In genomic region chr2:17857016-17857415, GRCh38 we compare ENCODE assay signal across 17 cellular contexts. TPM values are rescaled to one million over a fixed set of nuclear protein-coding genes. Genes with fewer than 3 reads are reported as not detected.
A peak's percentile ranks its signal among the peaks of the same experiment; 100 is the strongest.
DNase-seq lines count a peak whose midpoint lies in the region; ATAC-seq, FAIRE-seq and TF ChIP-seq lines count a peak whose summit lies in the region.
"Had no signal": no experiment of that assay in that cellular context is flagged by ENCODE, and none has a peak within 500 bp of the region (broad histone marks: within the 10 kb centered on the region; RNA-seq: fewer than 3 reads in every experiment).

No MANE protein-coding gene starts in this region.

- POLR2A ChIA-PET in A549 (lab: Yijun Ruan, JAX), result no interaction called here

- DNase-seq in A549 (ENCODE audit: low read depth in 1 of 2, low spot score in 1 of 2) (peak in 1 of 2 experiments; percentile 14), GM23338 (ENCODE audit: low spot score) (no peak), RCC 7860 (ENCODE audit: low spot score) (peak; percentile 72), fibroblast of mammary gland (ENCODE audit: low read depth) (peak; percentile 34), glutamatergic neuron (no peak), thyroid gland (no peak), dedifferentiated amniotic fluid mesenchymal stem cell (ENCODE audit: extremely low spot score) (no peak)
- no peak for DNase-seq in activated naive CD8-positive, alpha-beta T cell treated with anti-CD3 and anti-CD28 coated beads for 36 hours
- DNase-seq: amniotic stem cell, DMS153, midbrain, NCI-H1105, occipital lobe, spleen had no signal

- peaks cover 3% of the 10 kb centered on the region for H3K27me3 Mint-ChIP-seq in GM23338 (ENCODE audit: insufficient read depth, low read depth, poor library complexity)
- H3K27me3 Mint-ChIP-seq in glutamatergic neuron (ENCODE audit: unreplicated experiment), result peaks cover 13% of the 10 kb centered on the region
- H3K27me3 Mint-ChIP-seq in activated naive CD8-positive, alpha-beta T cell treated with anti-CD3 and anti-CD28 coated beads for 36 hours, result peaks cover 35% of the 10 kb centered on the region

- 7% methylated on average over 3 of the region's 3 CpGs for WGBS in A549 (ENCODE audit: missing lambda C conversion rate)
- WGBS in thyroid gland, 2 donors, result 60 to 69% methylated on average over 3 of the region's 3 CpGs

- H3K36me3 Mint-ChIP-seq in GM23338 (ENCODE audit: low read depth) (no peaks in the 10 kb centered on the region), glutamatergic neuron (ENCODE audit: unreplicated experiment) (no peaks in the 10 kb centered on the region)
- no peaks in the 10 kb centered on the region for H3K36me3 Mint-ChIP-seq in activated naive CD8-positive, alpha-beta T cell treated with anti-CD3 and anti-CD28 coated beads for 36 hours

- H3K36me3 ChIP-seq in GM23338 (ENCODE audit: insufficient read depth), result no peaks in the 10 kb centered on the region
- H3K36me3 ChIP-seq in thyroid gland, result no peaks in the 10 kb centered on the region
- H3K36me3 ChIP-seq: spleen had no signal

- H3K4me3 Mint-ChIP-seq in GM23338, result no peak overlapping the region
- no peak overlapping the region for H3K4me3 Mint-ChIP-seq in glutamatergic neuron (ENCODE audit: unreplicated experiment)
- H3K4me3 Mint-ChIP-seq in activated naive CD8-positive, alpha-beta T cell treated with anti-CD3 and anti-CD28 coated beads for 36 hours, result no peak overlapping the region

- H3K4me1 Mint-ChIP-seq in GM23338 (no peaks in the 10 kb centered on the region; the same call in 2 of the 3 replicates), glutamatergic neuron (ENCODE audit: low read depth, unreplicated experiment) (peaks cover 4% of the 10 kb centered on the region)
- no peaks in the 10 kb centered on the region for H3K4me1 Mint-ChIP-seq in activated naive CD8-positive, alpha-beta T cell treated with anti-CD3 and anti-CD28 coated beads for 36 hours

- ATAC-seq in A549 (peak; percentile 52 to 54; a peak in 5 of 6 replicates), GM23338 (no peak)
- ATAC-seq: Panc1 had no signal

- TF ChIP-seq CTCF in A549 (IDR thresholded peaks at IDR 0.05) (no peak), GM23338 (conservative IDR thresholded peaks at IDR 0.05; ENCODE audit: low read depth in 2 of 2) (no peak), fibroblast of mammary gland (conservative IDR thresholded peaks at IDR 0.05; ENCODE audit: control insufficient read depth, insufficient read depth, low read depth, low read length) (no peak), glutamatergic neuron (IDR thresholded peaks at IDR 0.05; ENCODE audit: partially characterized antibody, unreplicated experiment) (no peak), thyroid gland (IDR thresholded peaks at IDR 0.05) (no peak)

- intact Hi-C loops in thyroid gland (cut with DNase I), result loop anchor here (10.0 kb wide), 2 partner anchors 298 to 528 kb away; no protein-coding TSS in a partner anchor

- TF ChIP-seq EP300 in A549 (IDR thresholded peaks at IDR 0.05), result no peak

- H3K27ac Mint-ChIP-seq in GM23338 (no peak overlapping the region), glutamatergic neuron (ENCODE audit: unreplicated experiment) (no peak overlapping the region)
- no peak overlapping the region for H3K27ac Mint-ChIP-seq in activated naive CD8-positive, alpha-beta T cell treated with anti-CD3 and anti-CD28 coated beads for 36 hours

- H3K9me2 ChIP-seq in GM23338 (ENCODE audit: insufficient read depth), result no peaks in the 10 kb centered on the region

- H3K27me3 ChIP-seq in GM23338 (ENCODE audit: insufficient read depth) (no peaks in the 10 kb centered on the region), thyroid gland (no peaks in the 10 kb centered on the region)

- H3K4me3 ChIP-seq in A549, result no peak overlapping the region
- H3K4me3 ChIP-seq in GM23338, result no peak overlapping the region
- H3K4me3 ChIP-seq in fibroblast of mammary gland (ENCODE audit: control insufficient read depth, low read depth, low read length), result no peak overlapping the region
- no peak overlapping the region for H3K4me3 ChIP-seq in thyroid gland (replicated peaks in 1 of 3)
- H3K4me3 ChIP-seq: spleen had no signal

- H2AFZ ChIP-seq in GM23338, result peak overlapping the region; percentile 10; the same call in 1 of the 2 replicates

- H3K4me2 ChIP-seq in A549 (peak overlapping the region; percentile 28), GM23338 (no peak overlapping the region)

- no peaks in the 10 kb centered on the region for H3K79me2 ChIP-seq in GM23338 (replicated peaks; ENCODE audit: insufficient read depth)

- H3K4me1 ChIP-seq in A549 (no peaks in the 10 kb centered on the region), GM23338 (ENCODE audit: insufficient read depth) (no peaks in the 10 kb centered on the region), thyroid gland (no peaks in the 10 kb centered on the region)
- H3K4me1 ChIP-seq: spleen had no signal

- H3F3A ChIP-seq in GM23338 (replicated peaks; ENCODE audit: low read depth), result no peaks in the 10 kb centered on the region

- no peaks in the 10 kb centered on the region for H3K9me3 ChIP-seq in A549
- H3K9me3 ChIP-seq in thyroid gland, result no peaks in the 10 kb centered on the region
- H3K9me3 ChIP-seq: spleen had no signal

- H3K9me3 Mint-ChIP-seq in GM23338 (no peaks in the 10 kb centered on the region), glutamatergic neuron (ENCODE audit: unreplicated experiment) (peaks cover 3% of the 10 kb centered on the region)
- no peaks in the 10 kb centered on the region for H3K9me3 Mint-ChIP-seq in activated naive CD8-positive, alpha-beta T cell treated with anti-CD3 and anti-CD28 coated beads for 36 hours

- H4K20me1 ChIP-seq in GM23338 (replicated peaks; ENCODE audit: insufficient read depth), result no peaks in the 10 kb centered on the region

- CTCF ChIA-PET in A549 (lab: Yijun Ruan, JAX), result interaction anchor here (0.8 to 3.6 kb wide), 2 partner anchors 9 to 520 kb away, joined by 3 to 14 read pairs; no protein-coding TSS in a partner anchor

- TF ChIP-seq POLR2A in A549 (IDR thresholded peaks at IDR 0.05; ENCODE audit: low read length) (no peak), thyroid gland (IDR thresholded peaks at IDR 0.05) (no peak)

- no peak for TF ChIP-seq RAD21 in A549 (conservative IDR thresholded peaks at IDR 0.05 in 1 of 2, IDR thresholded peaks at IDR 0.05 in 1 of 2)

- H3K27ac ChIP-seq in A549 (no peak overlapping the region), GM23338 (ENCODE audit: low read depth) (no peak overlapping the region), thyroid gland (no peak overlapping the region)
- H3K27ac ChIP-seq: spleen had no signal

- no peak for FAIRE-seq in A549 (lab: Jason Lieb, UNC)
- peak; percentile 80 for FAIRE-seq in RCC 7860 (lab: Jason Lieb, UNC)

TF ChIP-seq in A549, 52 proteins besides CTCF, POLR2A, EP300 and RAD21 (continues in another document):
- TF ChIP-seq KDM1A (IDR thresholded peaks at IDR 0.05; ENCODE audit: low read depth) (no peak), SMC3 (IDR thresholded peaks at IDR 0.05) (no peak), FOXS1 (CRISPR knock-in tag; IDR thresholded peaks at IDR 0.05) (no peak), PBX3 (IDR thresholded peaks at IDR 0.05) (no peak), HOXB5 (CRISPR knock-in tag; IDR thresholded peaks at IDR 0.05) (no peak)

TF ChIP-seq in GM23338, 12 proteins besides CTCF, POLR2A, EP300 and RAD21 (continues in another document):
- no peak for TF ChIP-seq EZH2 (IDR thresholded peaks at IDR 0.05; ENCODE audit: low read depth, unreplicated experiment)
- TF ChIP-seq NANOG (IDR thresholded peaks at IDR 0.05; ENCODE audit: borderline replicate concordance), result no peak
- no peak for TF ChIP-seq STAT1 (IDR thresholded peaks at IDR 0.05; ENCODE audit: unreplicated experiment)
- no peak for TF ChIP-seq ZNF331 (CRISPR knock-in tag; IDR thresholded peaks at IDR 0.05; ENCODE audit: low read depth)
- TF ChIP-seq POLR2AphosphoS5 (IDR thresholded peaks at IDR 0.05; ENCODE audit: low read depth), result no peak
- TF ChIP-seq ZNF114 (CRISPR knock-in tag; IDR thresholded peaks at IDR 0.05), result no peak
- no peak for TF ChIP-seq CREB1 (CRISPR knock-in tag; IDR thresholded peaks at IDR 0.05; ENCODE audit: low read depth)
- no peak for TF ChIP-seq EZH2phosphoT487 (IDR thresholded peaks at IDR 0.05; ENCODE audit: unreplicated experiment)

RNA-seq across cellular contexts. Expression of gene KCNS3, which starts 21.5 kb away (rescaled TPM):
- polyA plus RNA-seq in A549 (2011; rRNA removed) (2.1 and 3.2 TPM in 2 replicates), A549 (2017; fragmentation: RNase III; extraction: RNeasy Plus Mini Kit Qiagen cat#74134 plus additional on column Dnase treatment) (0.70 to 0.98 TPM (median 0.72 TPM) in 3 replicates), GM23338 (2016; fragmentation: Nextera tagmentation; extraction: Ambion mirVana) (20.6 and 23.2 TPM in 2 replicates)
- 1.5 and 1.8 TPM in 2 replicates for polyA plus RNA-seq in A549 (2012; cell fraction: cytosol; rRNA removed)
- polyA plus RNA-seq in A549 (2012; cell fraction: nucleus; rRNA removed), result 1.4 and 1.7 TPM in 2 replicates
- 1.8 and 3.7 TPM in 2 replicates for polyA minus RNA-seq in A549 (2011; rRNA and poly(A)+ RNA removed)
- 62.4 and 80.0 TPM in 2 replicates for total RNA-seq in GM23338 (2014; rRNA removed; shearing (Covaris generic))
- total RNA-seq in glutamatergic neuron (ENCODE audit: unreplicated experiment) (5.5 TPM), thyroid gland (10 to 100 TPM in 1 of 4 donors, 1 to 10 TPM in 3; 6.2 to 25.1 (median 7.6) TPM)
- not detected for total RNA-seq in activated naive CD8-positive, alpha-beta T cell treated with anti-CD3 and anti-CD28 coated beads for 36 hours

RNA-seq across cellular contexts. Expression of gene MSGN1, which starts 40.8 kb away (rescaled TPM):
- polyA plus RNA-seq in A549 (2011; rRNA removed) (not detected in 2 replicates), A549 (2017; fragmentation: RNase III; extraction: RNeasy Plus Mini Kit Qiagen cat#74134 plus additional on column Dnase treatment) (not detected in 3 replicates), GM23338 (2016; fragmentation: Nextera tagmentation; extraction: Ambion mirVana) (not detected in 2 replicates)
- polyA plus RNA-seq in A549 (2012; cell fraction: cytosol; rRNA removed), result not detected in 2 replicates
- polyA plus RNA-seq in A549 (2012; cell fraction: nucleus; rRNA removed), result not detected in 2 replicates
- polyA minus RNA-seq in A549 (2011; rRNA and poly(A)+ RNA removed), result not detected in 2 replicates
- total RNA-seq in GM23338 (2014; rRNA removed; shearing (Covaris generic)), result not detected in 2 replicates
- total RNA-seq in glutamatergic neuron (ENCODE audit: unreplicated experiment) (not detected), thyroid gland (not detected)
- not detected for total RNA-seq in activated naive CD8-positive, alpha-beta T cell treated with anti-CD3 and anti-CD28 coated beads for 36 hours
- total RNA-seq: dermis microvascular lymphatic vessel endothelial cell, occipital lobe, spleen, subcutaneous adipose tissue had no signal
- polyA plus RNA-seq: spleen had no signal

Comparison
In these comparisons a context has a peak if more than half of its experiments do, and no peak if none do; other contexts are left out.
1. DNase-seq: peak in RCC 7860 (single experiment) and fibroblast of mammary gland (single experiment); none in GM23338 (single experiment), glutamatergic neuron (single experiment), thyroid gland (0 of 2), activated naive CD8-positive, alpha-beta T cell treated with anti-CD3 and anti-CD28 coated beads for 36 hours (single experiment) and dedifferentiated amniotic fluid mesenchymal stem cell (single experiment).